Comparison of ENCODE assay signal across 2 cellular contexts in the genomic region with DNA sequence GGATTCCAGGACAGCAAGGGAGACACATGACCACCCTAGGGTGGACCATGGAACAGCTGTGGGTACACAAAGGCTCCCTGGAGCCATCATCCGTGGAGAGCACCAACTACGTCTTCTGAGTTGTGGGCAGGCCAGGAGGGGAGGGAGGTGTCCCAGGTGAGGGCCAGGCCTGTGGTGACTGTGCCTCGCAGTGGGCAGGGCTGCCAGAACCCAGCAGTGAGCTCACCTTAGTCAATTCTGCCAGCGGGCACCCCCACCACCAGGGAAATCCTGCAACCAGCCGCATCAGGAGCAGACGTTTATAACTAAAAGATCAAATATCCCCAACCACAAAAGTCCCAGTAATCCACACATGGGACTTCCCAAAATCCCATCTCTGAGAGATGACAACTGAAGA.
TF ChIP-seq lines count a peak whose summit lies in the region.

No MANE protein-coding gene starts in this region.

TF ChIP-seq in HEK293, 187 proteins besides CTCF, POLR2A, EP300 and RAD21:
- TF ChIP-seq, protein P1, sequence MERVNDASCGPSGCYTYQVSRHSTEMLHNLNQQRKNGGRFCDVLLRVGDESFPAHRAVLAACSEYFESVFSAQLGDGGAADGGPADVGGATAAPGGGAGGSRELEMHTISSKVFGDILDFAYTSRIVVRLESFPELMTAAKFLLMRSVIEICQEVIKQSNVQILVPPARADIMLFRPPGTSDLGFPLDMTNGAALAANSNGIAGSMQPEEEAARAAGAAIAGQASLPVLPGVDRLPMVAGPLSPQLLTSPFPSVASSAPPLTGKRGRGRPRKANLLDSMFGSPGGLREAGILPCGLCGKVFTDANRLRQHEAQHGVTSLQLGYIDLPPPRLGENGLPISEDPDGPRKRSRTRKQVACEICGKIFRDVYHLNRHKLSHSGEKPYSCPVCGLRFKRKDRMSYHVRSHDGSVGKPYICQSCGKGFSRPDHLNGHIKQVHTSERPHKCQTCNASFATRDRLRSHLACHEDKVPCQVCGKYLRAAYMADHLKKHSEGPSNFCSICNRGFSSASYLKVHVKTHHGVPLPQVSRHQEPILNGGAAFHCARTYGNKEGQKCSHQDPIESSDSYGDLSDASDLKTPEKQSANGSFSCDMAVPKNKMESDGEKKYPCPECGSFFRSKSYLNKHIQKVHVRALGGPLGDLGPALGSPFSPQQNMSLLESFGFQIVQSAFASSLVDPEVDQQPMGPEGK (tag by site-specific recombination; IDR thresholded peaks at IDR 0.05) = no peak
- TF ChIP-seq ZNF341 (tag by site-specific recombination; IDR thresholded peaks at IDR 0.05; ENCODE audit: low read depth) (peak; percentile 80), ZNF433 (tag by site-specific recombination; IDR thresholded peaks at IDR 0.05; ENCODE audit: low read depth) (no peak), OSR2 (tag by site-specific recombination; IDR thresholded peaks at IDR 0.05) (no peak), ZNF184 (tag by site-specific recombination; IDR thresholded peaks at IDR 0.05) (no peak), ZNF658 (tag by site-specific recombination; IDR thresholded peaks at IDR 0.05) (no peak), ZNF423 (tag by site-specific recombination; IDR thresholded peaks at IDR 0.05) (no peak)
- TF ChIP-seq, protein P2, sequence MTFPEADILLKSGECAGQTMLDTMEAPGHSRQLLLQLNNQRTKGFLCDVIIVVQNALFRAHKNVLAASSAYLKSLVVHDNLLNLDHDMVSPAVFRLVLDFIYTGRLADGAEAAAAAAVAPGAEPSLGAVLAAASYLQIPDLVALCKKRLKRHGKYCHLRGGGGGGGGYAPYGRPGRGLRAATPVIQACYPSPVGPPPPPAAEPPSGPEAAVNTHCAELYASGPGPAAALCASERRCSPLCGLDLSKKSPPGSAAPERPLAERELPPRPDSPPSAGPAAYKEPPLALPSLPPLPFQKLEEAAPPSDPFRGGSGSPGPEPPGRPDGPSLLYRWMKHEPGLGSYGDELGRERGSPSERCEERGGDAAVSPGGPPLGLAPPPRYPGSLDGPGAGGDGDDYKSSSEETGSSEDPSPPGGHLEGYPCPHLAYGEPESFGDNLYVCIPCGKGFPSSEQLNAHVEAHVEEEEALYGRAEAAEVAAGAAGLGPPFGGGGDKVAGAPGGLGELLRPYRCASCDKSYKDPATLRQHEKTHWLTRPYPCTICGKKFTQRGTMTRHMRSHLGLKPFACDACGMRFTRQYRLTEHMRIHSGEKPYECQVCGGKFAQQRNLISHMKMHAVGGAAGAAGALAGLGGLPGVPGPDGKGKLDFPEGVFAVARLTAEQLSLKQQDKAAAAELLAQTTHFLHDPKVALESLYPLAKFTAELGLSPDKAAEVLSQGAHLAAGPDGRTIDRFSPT (tag by site-specific recombination; IDR thresholded peaks at IDR 0.05) = no peak
- TF ChIP-seq, protein P3, sequence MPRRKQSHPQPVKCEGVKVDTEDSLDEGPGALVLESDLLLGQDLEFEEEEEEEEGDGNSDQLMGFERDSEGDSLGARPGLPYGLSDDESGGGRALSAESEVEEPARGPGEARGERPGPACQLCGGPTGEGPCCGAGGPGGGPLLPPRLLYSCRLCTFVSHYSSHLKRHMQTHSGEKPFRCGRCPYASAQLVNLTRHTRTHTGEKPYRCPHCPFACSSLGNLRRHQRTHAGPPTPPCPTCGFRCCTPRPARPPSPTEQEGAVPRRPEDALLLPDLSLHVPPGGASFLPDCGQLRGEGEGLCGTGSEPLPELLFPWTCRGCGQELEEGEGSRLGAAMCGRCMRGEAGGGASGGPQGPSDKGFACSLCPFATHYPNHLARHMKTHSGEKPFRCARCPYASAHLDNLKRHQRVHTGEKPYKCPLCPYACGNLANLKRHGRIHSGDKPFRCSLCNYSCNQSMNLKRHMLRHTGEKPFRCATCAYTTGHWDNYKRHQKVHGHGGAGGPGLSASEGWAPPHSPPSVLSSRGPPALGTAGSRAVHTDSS (tag by site-specific recombination; IDR thresholded peaks at IDR 0.05) = no peak
TF ChIP-seq in HEK293: peak in this region for 1.

TF ChIP-seq in HepG2, 621 proteins besides CTCF, POLR2A, EP300 and RAD21:
- TF ChIP-seq NFYC (CRISPR knock-in tag; IDR thresholded peaks at IDR 0.05) = no peak
- no peak for TF ChIP-seq SP2 (CRISPR knock-in tag; IDR thresholded peaks at IDR 0.05)
- TF ChIP-seq MEIS1 (CRISPR knock-in tag; IDR thresholded peaks at IDR 0.05; ENCODE audit: borderline replicate concordance) = no peak
- TF ChIP-seq AHR (CRISPR knock-in tag; IDR thresholded peaks at IDR 0.05) = no peak
- no peak for TF ChIP-seq ZBTB38 (CRISPR knock-in tag; IDR thresholded peaks at IDR 0.05)
- TF ChIP-seq, protein P4, sequence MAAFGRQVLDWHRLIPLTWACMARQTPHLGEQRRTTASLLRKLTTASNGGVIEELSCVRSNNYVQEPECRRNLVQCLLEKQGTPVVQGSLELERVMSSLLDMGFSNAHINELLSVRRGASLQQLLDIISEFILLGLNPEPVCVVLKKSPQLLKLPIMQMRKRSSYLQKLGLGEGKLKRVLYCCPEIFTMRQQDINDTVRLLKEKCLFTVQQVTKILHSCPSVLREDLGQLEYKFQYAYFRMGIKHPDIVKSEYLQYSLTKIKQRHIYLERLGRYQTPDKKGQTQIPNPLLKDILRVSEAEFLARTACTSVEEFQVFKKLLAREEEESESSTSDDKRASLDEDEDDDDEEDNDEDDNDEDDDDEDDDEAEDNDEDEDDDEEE (CRISPR knock-in tag; IDR thresholded peaks at IDR 0.05) = 0 out of 2 replicates have a peak, but pooled peaks have one; percentile 0
- no peak for TF ChIP-seq ERF (CRISPR knock-in tag; IDR thresholded peaks at IDR 0.05)
- no peak for TF ChIP-seq ZMYM2 (CRISPR knock-in tag; IDR thresholded peaks at IDR 0.05)
